ENCODE assay signal across 10 cellular contexts in genomic region chr3:63232764-63233396, GRCh38. TPM values are rescaled to one million over a fixed set of nuclear protein-coding genes. Genes with fewer than 3 reads are reported as not detected.
DNase-seq lines count a peak whose midpoint lies in the region; ATAC-seq and TF ChIP-seq lines count a peak whose summit lies in the region.
"Had no signal": no experiment of that assay in that cellular context is flagged by ENCODE, and none has a peak within 500 bp of the region (broad histone marks: within the 10 kb centered on the region; RNA-seq: fewer than 3 reads in every experiment).

No MANE protein-coding gene starts in this region.

- H3K27ac Mint-ChIP-seq in CD4-positive, alpha-beta memory T cell = no peak overlapping the region

- no peaks in the 10 kb centered on the region for H3K36me3 Mint-ChIP-seq in CD4-positive, alpha-beta memory T cell

- TF ChIP-seq CTCF in OCI-LY3 (IDR thresholded peaks at IDR 0.05; ENCODE audit: low read depth, low read length) (peak; percentile 63), epithelial cell of esophagus (IDR thresholded peaks at IDR 0.05; ENCODE audit: insufficient read depth, low read depth, low read length, missing control alignments) (no peak), smooth muscle cell (IDR thresholded peaks at IDR 0.05; ENCODE audit: borderline replicate concordance, insufficient read depth, poor library complexity, severe bottlenecking) (peak; percentile 55)

- peaks cover 0 to 4% (median 0%) of the 10 kb centered on the region in 8 donors for H3K9me3 Mint-ChIP-seq in CD4-positive, alpha-beta memory T cell

- H3K4me3 ChIP-seq in OCI-LY3 (ENCODE audit: low read length) = no peak overlapping the region
- H3K4me3 ChIP-seq in epithelial cell of esophagus (ENCODE audit: low read length) = no peak overlapping the region
- H3K4me3 ChIP-seq in smooth muscle cell = no peak overlapping the region
- no peak overlapping the region for H3K4me3 ChIP-seq in CD4-positive, alpha-beta memory T cell (ENCODE audit: low read length in 2 of 2)

- H3F3A ChIP-seq in smooth muscle cell (ENCODE audit: low read depth) = no peaks in the 10 kb centered on the region

- no peak overlapping the region for H3K4me3 Mint-ChIP-seq in CD4-positive, alpha-beta memory T cell

- H3K79me2 ChIP-seq in OCI-LY3 (ENCODE audit: low read length) = no peaks in the 10 kb centered on the region
- H3K79me2 ChIP-seq in smooth muscle cell (ENCODE audit: low read depth) = no peaks in the 10 kb centered on the region

- H2AFZ ChIP-seq in OCI-LY3 (ENCODE audit: low read depth, low read length) = no peak overlapping the region
- H2AFZ ChIP-seq in smooth muscle cell (ENCODE audit: low read depth) = no peak overlapping the region

- CTCF ChIA-PET in CD4-positive, alpha-beta memory T cell (lab: Charles Lee; ENCODE audit: partially characterized antibody) = no interaction called here

- no peak overlapping the region for H3K27ac ChIP-seq in OCI-LY3 (ENCODE audit: low read length)
- H3K27ac ChIP-seq in smooth muscle cell (ENCODE audit: low read depth) = no peak overlapping the region
- no peak overlapping the region for H3K27ac ChIP-seq in CD4-positive, alpha-beta memory T cell (ENCODE audit: low read depth, low read length)
- H3K27ac ChIP-seq: HL-60 had no signal

- ATAC-seq in GM18873 (IDR thresholded peaks at IDR 0.05; ENCODE audit: low FRiP score, unreplicated experiment) = no peak

- H3K4me1 Mint-ChIP-seq in CD4-positive, alpha-beta memory T cell = peaks cover 0 to 2% (median under 1%) of the 10 kb centered on the region in 4 donors

- H3K4me1 ChIP-seq in OCI-LY3 (ENCODE audit: low read length) = no peaks in the 10 kb centered on the region; the same call in 1 of the 2 replicates
- H3K4me1 ChIP-seq in smooth muscle cell (ENCODE audit: low read depth) = peaks cover 6% of the 10 kb centered on the region
- no peaks in the 10 kb centered on the region for H3K4me1 ChIP-seq in CD4-positive, alpha-beta memory T cell (ENCODE audit: insufficient read depth, low read length)

- DNase-seq in NOMO-1 treated with DMSO at 0.1 percent for 48 hours (lab: John Stamatoyannopoulos, UW; ENCODE audit: unreplicated experiment) = peak; percentile 3
- no peak for DNase-seq in NOMO-1 (lab: John Stamatoyannopoulos, UW; ENCODE audit: unreplicated experiment in 2 of 2)
- DNase-seq in epithelial cell of esophagus (ENCODE audit: low read depth) = peak; percentile 15
- no peak for DNase-seq in smooth muscle cell (lab: John Stamatoyannopoulos, UW; ENCODE audit: unreplicated experiment)
- DNase-seq in CD4-positive, alpha-beta memory T cell = no peak
- DNase-seq in posterior cingulate gyrus = no peak

- H4K20me1 ChIP-seq in OCI-LY3 (ENCODE audit: insufficient read depth, low read length) (no peaks in the 10 kb centered on the region), smooth muscle cell (ENCODE audit: low read depth) (no peaks in the 10 kb centered on the region)

- intact Hi-C loops in CD4-positive, alpha-beta memory T cell (cut with micrococcal nuclease) = no loop called here
- intact Hi-C loops in posterior cingulate gyrus (cut with DNase I) = loop anchor here (2.0 kb wide), 1 partner anchor 610 kb away; no protein-coding TSS in a partner anchor

- no peaks in the 10 kb centered on the region for H3K27me3 Mint-ChIP-seq in CD4-positive, alpha-beta memory T cell

- H3K9ac ChIP-seq in OCI-LY3 (ENCODE audit: low read length) (no peak overlapping the region), smooth muscle cell (ENCODE audit: low read depth) (no peak overlapping the region)

- POLR2A ChIA-PET in CD4-positive, alpha-beta memory T cell (lab: Charles Lee; ENCODE audit: partially characterized antibody) = no interaction called here

- H3K4me2 ChIP-seq in OCI-LY3 (ENCODE audit: low read length) (no peak overlapping the region), smooth muscle cell (no peak overlapping the region)

- no peaks in the 10 kb centered on the region for H3K36me3 ChIP-seq in OCI-LY3 (replicated peaks; ENCODE audit: low read depth, low read length)
- H3K36me3 ChIP-seq in smooth muscle cell (ENCODE audit: low read depth) = no peaks in the 10 kb centered on the region
- H3K36me3 ChIP-seq in CD4-positive, alpha-beta memory T cell (ENCODE audit: insufficient read depth, low read length) = no peaks in the 10 kb centered on the region

- H3K9me3 ChIP-seq in OCI-LY3 (ENCODE audit: insufficient read depth, low read length) (no peaks in the 10 kb centered on the region), smooth muscle cell (replicated peaks; ENCODE audit: low read depth) (no peaks in the 10 kb centered on the region)
- H3K9me3 ChIP-seq in CD4-positive, alpha-beta memory T cell (ENCODE audit: control insufficient read depth in 1 of 2, low read length in 2 of 2) = no peaks in the 10 kb centered on the region

- no peaks in the 10 kb centered on the region; the same call in 1 of the 2 replicates for H3K27me3 ChIP-seq in OCI-LY3 (ENCODE audit: low read depth, low read length)
- H3K27me3 ChIP-seq in smooth muscle cell (ENCODE audit: low read depth) = no peaks in the 10 kb centered on the region
- no peaks in the 10 kb centered on the region for H3K27me3 ChIP-seq in CD4-positive, alpha-beta memory T cell (ENCODE audit: insufficient read depth, low read length)

- 74% methylated on average over 3 of the region's 3 CpGs for WGBS in smooth muscle cell (ENCODE audit: low lambda C conversion rate)

RNA-seq across cellular contexts. Expression of gene SYNPR, which starts 45.2 kb away (rescaled TPM):
- total RNA-seq in smooth muscle cell = not detected in 2 replicates
- polyA plus RNA-seq in smooth muscle cell = not detected in 2 replicates
- not detected for total RNA-seq in CD4-positive, alpha-beta memory T cell
- polyA plus RNA-seq in CD4-positive, alpha-beta memory T cell = not detected
- total RNA-seq: mononuclear cell had no signal

Comparison
In these comparisons a context has a peak if more than half of its experiments do, and no peak if none do; other contexts are left out.
1. DNase-seq: peak in NOMO-1 treated with DMSO at 0.1 percent for 48 hours (single experiment) and epithelial cell of esophagus (single experiment); none in NOMO-1 (0 of 2), smooth muscle cell (single experiment), CD4-positive, alpha-beta memory T cell (0 of 5) and posterior cingulate gyrus (0 of 10).